8 cellular contexts compared by ENCODE assay signal in genomic region chr3:159252772-159253384, GRCh38.
DNase-seq lines count a peak whose midpoint lies in the region; ATAC-seq and TF ChIP-seq lines count a peak whose summit lies in the region.

No MANE protein-coding gene starts in this region.

- H3K4me3 ChIP-seq in WI38 (ENCODE audit: low read depth, low read length) (no peak overlapping the region), left lung (no peak overlapping the region)

- no peaks in the 10 kb centered on the region for H3K27me3 ChIP-seq in left lung

- H3K36me3 ChIP-seq in left lung = no peaks in the 10 kb centered on the region

- ATAC-seq in left lung (peak; percentile 47), HG02588 (IDR thresholded peaks at IDR 0.05; ENCODE audit: unreplicated experiment) (no peak)

- H3K9me3 ChIP-seq in left lung = peaks cover 0 to 20% of the 10 kb centered on the region in 2 donors

- H3K4me1 ChIP-seq in left lung = no peaks in the 10 kb centered on the region

- no peak overlapping the region for H3K27ac ChIP-seq in left lung

- intact Hi-C loops in left lung (cut with DNase I) = loop anchor here in 1 of 2 donors (10.0 kb wide), 1 partner anchor 408 kb away; no protein-coding TSS in a partner anchor

- peak; percentile 49; the same call in 1 of the 2 replicates for TF ChIP-seq CTCF in WI38 (IDR thresholded peaks at IDR 0.05; ENCODE audit: low read depth, low read length)
- peak in 1 of 2 donors; percentile 27 for TF ChIP-seq CTCF in left lung (IDR thresholded peaks at IDR 0.05)

- DNase-seq in NCI-H524 (lab: John Stamatoyannopoulos, UW) = peak; percentile 48 to 70
- DNase-seq in NCI-H524 treated with DMSO at 0.1 percent for 48 hours (lab: John Stamatoyannopoulos, UW) = no peak
- peak; percentile 54 for DNase-seq in MV-4-11 (lab: John Stamatoyannopoulos, UW)
- no peak for DNase-seq in left lung
- DNase-seq in HuH-7 (ENCODE audit: low spot score) = no peak
- no peak for DNase-seq in NCI-H1436 (lab: John Stamatoyannopoulos, UW)

Comparison
In these comparisons a context has a peak if more than half of its experiments do, and no peak if none do; other contexts are left out.
1. DNase-seq: peak in NCI-H524 (2 of 2) and MV-4-11 (single experiment); none in NCI-H524 treated with DMSO at 0.1 percent for 48 hours (single experiment), left lung (0 of 2), HuH-7 (single experiment) and NCI-H1436 (single experiment).